14 cellular contexts compared by ENCODE assay signal in the genomic region with DNA sequence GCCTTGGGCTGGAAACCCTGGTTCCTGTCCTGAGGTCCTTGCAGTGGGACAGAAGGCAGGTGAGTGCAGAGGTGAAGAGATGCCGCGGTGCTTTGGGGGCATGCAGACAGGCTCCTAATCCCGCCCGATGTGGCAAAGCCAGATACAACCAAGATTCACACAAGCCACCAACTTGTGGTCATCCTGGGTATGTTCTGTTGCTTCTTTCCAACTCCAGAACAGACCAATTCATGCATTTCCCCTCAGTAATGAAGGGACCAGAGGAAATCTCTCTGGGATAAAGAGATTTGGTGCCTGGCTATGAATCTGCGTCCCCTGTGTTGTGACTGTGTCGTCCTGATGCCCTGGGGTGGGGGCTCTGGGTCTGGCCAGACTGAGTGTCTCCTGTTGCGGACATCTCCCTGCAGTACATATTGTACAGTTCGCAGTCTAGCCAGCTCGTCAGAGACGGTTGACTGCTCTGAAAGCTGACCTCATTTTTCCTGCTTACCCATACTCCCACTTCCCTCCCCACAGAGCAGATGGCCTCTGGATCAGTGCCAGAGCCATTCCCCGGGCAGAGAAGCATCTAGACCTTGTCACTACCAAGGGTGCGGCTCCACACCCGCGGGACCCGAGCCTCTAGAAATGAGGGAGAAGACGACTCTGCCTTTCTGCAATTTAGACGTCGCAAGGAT.
DNase-seq lines count a peak whose midpoint lies in the region; ATAC-seq and TF ChIP-seq lines count a peak whose summit lies in the region.
"Had no signal": no experiment of that assay in that cellular context is flagged by ENCODE, and none has a peak within 500 bp of the region (broad histone marks: within the 10 kb centered on the region; RNA-seq: fewer than 3 reads in every experiment).

No MANE protein-coding gene starts in this region.

- H4K20me1 ChIP-seq in GM23248 (ENCODE audit: insufficient read depth), result no peaks in the 10 kb centered on the region

- TF ChIP-seq CTCF in upper lobe of right lung (IDR thresholded peaks at IDR 0.05), result no peak

- H3K79me2 ChIP-seq in GM23248 (ENCODE audit: insufficient read depth), result no peaks in the 10 kb centered on the region

- H3K4me1 ChIP-seq in upper lobe of right lung (no peaks in the 10 kb centered on the region), GM23248 (ENCODE audit: insufficient read depth) (no peaks in the 10 kb centered on the region)

- no peak overlapping the region for H2AFZ ChIP-seq in GM23248

- no peaks in the 10 kb centered on the region for H3F3A ChIP-seq in GM23248 (ENCODE audit: insufficient read depth)

- intact Hi-C loops in left ventricle myocardium superior (cut with micrococcal nuclease) (no loop called here), upper lobe of right lung (cut with DNase I) (no loop called here)

- in situ Hi-C loops in GM23248 (cut with MboI), result no loop called here

- H3K27me3 ChIP-seq in upper lobe of right lung (no peaks in the 10 kb centered on the region), GM23248 (replicated peaks; ENCODE audit: insufficient read depth) (no peaks in the 10 kb centered on the region)
- H3K27me3 ChIP-seq: neutrophil had no signal

- H3K36me3 ChIP-seq in upper lobe of right lung (no peaks in the 10 kb centered on the region), GM23248 (ENCODE audit: low read depth) (no peaks in the 10 kb centered on the region; the same call in 1 of the 2 replicates)
- H3K36me3 ChIP-seq: neutrophil had no signal

- no peak overlapping the region for H3K4me3 ChIP-seq in upper lobe of right lung
- no peak overlapping the region for H3K4me3 ChIP-seq in GM23248
- H3K4me3 ChIP-seq: SK-N-MC had no signal

- 71% methylated on average over 18 of the region's 18 CpGs for WGBS in GM23248 (ENCODE audit: low coverage in 1 of 2, low lambda C conversion rate in 2 of 2, missing lambda C conversion rate in 2 of 2), 2 experiments

- ATAC-seq in left ventricle myocardium superior (peak; percentile 98), upper lobe of right lung (peak; percentile 19), GM21786 (IDR thresholded peaks at IDR 0.05; ENCODE audit: unreplicated experiment) (no peak)
- ATAC-seq: stimulated activated naive CD8-positive, alpha-beta T cell treated with anti-CD3 and anti-CD28 coated beads, Interleukin-15, amount 100 ng/mL, for 72 hours had no signal

- H3K9me3 ChIP-seq in upper lobe of right lung (no peaks in the 10 kb centered on the region), GM23248 (ENCODE audit: low read depth) (no peaks in the 10 kb centered on the region)
- H3K9me3 ChIP-seq: neutrophil had no signal

- H3K27ac ChIP-seq in upper lobe of right lung (no peak overlapping the region), GM23248 (no peak overlapping the region)
- H3K27ac ChIP-seq: neutrophil, SK-N-MC had no signal

- peak; percentile 37 for DNase-seq in activated CD8-positive, alpha-beta memory T cell treated with anti-CD3 and anti-CD28 coated beads, Interleukin-2, amount 50 U/mL, for 48 hours
- no peak for DNase-seq in activated CD8-positive, alpha-beta memory T cell treated with anti-CD3 and anti-CD28 coated beads, Interleukin-2, amount 50 U/mL, for 4 hours
- DNase-seq in SHP77 treated with DMSO at 0.1 percent for 48 hours (lab: John Stamatoyannopoulos, UW), result peak; percentile 50
- DNase-seq in left ventricle myocardium superior, result peak; percentile 55
- DNase-seq in upper lobe of right lung, result no peak
- no peak for DNase-seq in GM23248
- DNase-seq in ureter (ENCODE audit: low spot score), result no peak
- DNase-seq: activated naive CD4-positive, alpha-beta T cell; effector CD4-positive, alpha-beta T cell; NCI-H1436 treated with DMSO at 0.1 percent for 48 hours; stimulated activated naive CD8-positive, alpha-beta T cell treated with anti-CD3 and anti-CD28 coated beads, Interleukin-15, amount 100 ng/mL, for 72 hours had no signal

- H3K4me2 ChIP-seq in GM23248 (ENCODE audit: unreplicated experiment), result no peak overlapping the region

- no peak overlapping the region for H3K9ac ChIP-seq in GM23248

- no peaks in the 10 kb centered on the region for H3K9me2 ChIP-seq in GM23248 (ENCODE audit: insufficient read depth)

Comparison
In these comparisons a context has a peak if more than half of its experiments do, and no peak if none do; other contexts are left out.
1. DNase-seq: peak in activated CD8-positive, alpha-beta memory T cell treated with anti-CD3 and anti-CD28 coated beads, Interleukin-2, amount 50 U/mL, for 48 hours (single experiment), SHP77 treated with DMSO at 0.1 percent for 48 hours (single experiment) and left ventricle myocardium superior (single experiment); none in activated CD8-positive, alpha-beta memory T cell treated with anti-CD3 and anti-CD28 coated beads, Interleukin-2, amount 50 U/mL, for 4 hours (single experiment), upper lobe of right lung (single experiment), GM23248 (single experiment) and ureter (single experiment).